In genomic region chr20:22248052-22248667, GRCh38 we compare ENCODE assay signal across 10 cellular contexts.
DNase-seq lines count a peak whose midpoint lies in the region; ATAC-seq and TF ChIP-seq lines count a peak whose summit lies in the region.
"Had no signal": no experiment of that assay in that cellular context is flagged by ENCODE, and none has a peak within 500 bp of the region (broad histone marks: within the 10 kb centered on the region; RNA-seq: fewer than 3 reads in every experiment).

No MANE protein-coding gene starts in this region.

- H3K27ac ChIP-seq in dorsolateral prefrontal cortex = no peak overlapping the region

- TF ChIP-seq CTCF in NB4 (IDR thresholded peaks at IDR 0.05; ENCODE audit: low read depth, low read length) = peak; percentile 63
- TF ChIP-seq CTCF in dorsolateral prefrontal cortex (IDR thresholded peaks at IDR 0.05 in 54 of 56, conservative IDR thresholded peaks at IDR 0.05 in 2 of 56; ENCODE audit: low read depth in 1 of 56, partially characterized antibody in 56 of 56) = peak in 53 of 56 donors; percentile 3 to 63 (median 42)

- intact Hi-C loops in dorsolateral prefrontal cortex (cut with DNase I) = loop anchor here in 1 of 2 donors (5.0 kb wide), 2 partner anchors 441 to 531 kb away; no protein-coding TSS in a partner anchor

- ATAC-seq in GM21515 (IDR thresholded peaks at IDR 0.05; ENCODE audit: unreplicated experiment) = no peak

- H3K4me3 ChIP-seq in NB4 (ENCODE audit: low read depth, low read length) = no peak overlapping the region
- no peak overlapping the region for H3K4me3 ChIP-seq in dorsolateral prefrontal cortex

- TF ChIP-seq POLR2A in NB4 (IDR thresholded peaks at IDR 0.05; ENCODE audit: extremely low read depth, insufficient read length) = no peak

- H3K27me3 ChIP-seq in dorsolateral prefrontal cortex = peaks cover 0 to 37% (median 9%) of the 10 kb centered on the region in 45 donors

- DNase-seq in NCI-H1694 (lab: John Stamatoyannopoulos, UW) (peak; percentile 2), NCI-H1694 treated with DMSO at 0.1 percent for 48 hours (lab: John Stamatoyannopoulos, UW) (no peak), NB4 (ENCODE audit: low read depth) (peak; percentile 14), dorsolateral prefrontal cortex (no peak), pons (ENCODE audit: low spot score) (peak; percentile 15), NCI-H2029 (lab: John Stamatoyannopoulos, UW) (no peak)
- DNase-seq in activated CD8-positive, alpha-beta memory T cell treated with anti-CD3 and anti-CD28 coated beads for 24 hours = no peak
- DNase-seq: NCI-H226; stimulated activated CD4-positive, alpha-beta T cell treated with anti-CD3 and anti-CD28 coated beads, Interleukin-2, amount 100 ng/mL, for 24 hours had no signal

Comparison
In these comparisons a context has a peak if more than half of its experiments do, and no peak if none do; other contexts are left out.
1. DNase-seq: peak in NCI-H1694 (single experiment), NB4 (single experiment) and pons (single experiment); none in NCI-H1694 treated with DMSO at 0.1 percent for 48 hours (single experiment), dorsolateral prefrontal cortex (0 of 10), NCI-H2029 (single experiment) and activated CD8-positive, alpha-beta memory T cell treated with anti-CD3 and anti-CD28 coated beads for 24 hours (single experiment).